8 cellular contexts compared by ENCODE assay signal in genomic region chr16:20740901-20741491, GRCh38. TPM values are rescaled to one million over a fixed set of nuclear protein-coding genes. Genes with fewer than 3 reads are reported as not detected.
DNase-seq lines count a peak whose midpoint lies in the region; ATAC-seq and TF ChIP-seq lines count a peak whose summit lies in the region.

No MANE protein-coding gene starts in this region.

- peak overlapping the region; percentile 38 for H2BK5ac ChIP-seq in trophoblast cell (ENCODE audit: low read depth, low read length, poor library complexity)

- H3K4me2 ChIP-seq in trophoblast cell (ENCODE audit: low read length), result peak overlapping the region; percentile 66

- no peak overlapping the region for H4K91ac ChIP-seq in trophoblast cell (ENCODE audit: low read depth, low read length)

- in situ Hi-C loops in transverse colon (cut with MboI; ENCODE audit: low pct_ligation_motif_present in 1 of 4, low pct_unique_long_range_greater_than_20kb in 1 of 4, low sequenced_read_pairs in 3 of 4), result no loop called here

- peak overlapping the region; percentile 37 for H4K8ac ChIP-seq in trophoblast cell (ENCODE audit: low read depth, low read length)

- peak overlapping the region; percentile 91 for H3K4me3 ChIP-seq in NB4 (ENCODE audit: low read depth, low read length)
- peak overlapping the region; percentile 58 for H3K4me3 ChIP-seq in cardiac muscle cell
- H3K4me3 ChIP-seq in trophoblast cell (ENCODE audit: low read depth, low read length), result peak overlapping the region; percentile 98
- peak overlapping the region; percentile 65 to 94 (median 84) for H3K4me3 ChIP-seq in transverse colon

- peaks cover 8% of the 10 kb centered on the region for H3K79me2 ChIP-seq in trophoblast cell (ENCODE audit: control insufficient read depth, insufficient read depth, low read length, poor library complexity)

- peak overlapping the region; percentile 30 for H3K4ac ChIP-seq in trophoblast cell (ENCODE audit: low read depth, low read length)

- no CpG with 5 or more reads among the region's 34 CpGs for whole genome bisulfite sequencing in trophoblast cell (ENCODE audit: extremely low coverage, insufficient coverage, insufficient read length)
- WGBS in transverse colon (ENCODE audit: low coverage in 1 of 2), 2 donors, result 0 to 1% methylated on average over 1 to 27 of the region's 34 CpGs

- H3K36me3 ChIP-seq in cardiac muscle cell (peaks cover 28% of the 10 kb centered on the region), trophoblast cell (ENCODE audit: control insufficient read depth in 1 of 2, insufficient read depth in 2 of 2, low read length in 2 of 2) (peaks cover 2 to 15% of the 10 kb centered on the region in 2 experiments), transverse colon (peaks cover 0 to 30% (median 15%) of the 10 kb centered on the region in 4 donors)

- H2BK120ac ChIP-seq in trophoblast cell (ENCODE audit: insufficient read depth, low read length, poor library complexity), result no peak overlapping the region

- no peaks in the 10 kb centered on the region for H3K9me3 ChIP-seq in cardiac muscle cell (ENCODE audit: low read depth)
- no peaks in the 10 kb centered on the region for H3K9me3 ChIP-seq in trophoblast cell (ENCODE audit: insufficient read depth, low read depth, low read length)
- no peaks in the 10 kb centered on the region for H3K9me3 ChIP-seq in transverse colon

- peaks cover 2% of the 10 kb centered on the region for H3K79me1 ChIP-seq in trophoblast cell (ENCODE audit: low read length)

- no peak overlapping the region for H2AK5ac ChIP-seq in trophoblast cell (ENCODE audit: low read length)

- intact Hi-C loops in transverse colon (cut with DNase I; ENCODE audit: low total_unique reads), result no loop called here

- TF ChIP-seq POLR2A in NB4 (IDR thresholded peaks at IDR 0.05; ENCODE audit: extremely low read depth, insufficient read length) (no peak), transverse colon (IDR thresholded peaks at IDR 0.05) (no peak)

- DNase-seq in GM10248 (ENCODE audit: extremely low spot score) (peak; percentile 94), NB4 (ENCODE audit: low read depth) (peak; percentile 85), SW 1271 (lab: John Stamatoyannopoulos, UW) (peak; percentile 11 to 52), cardiac muscle cell (ENCODE audit: low read depth in 1 of 2, low spot score in 1 of 2) (peak; percentile 84 to 87), trophoblast cell (peak; percentile 81 to 83), transverse colon (peak; percentile 94)
- peak; percentile 81 for DNase-seq in activated naive CD8-positive, alpha-beta T cell treated with anti-CD3 and anti-CD28 coated beads, Interleukin-2, amount 50 U/mL, for 16 hours (ENCODE audit: low read depth, low spot score)

- H3K9ac ChIP-seq in trophoblast cell (ENCODE audit: low read length), result peak overlapping the region; percentile 84

- TF ChIP-seq EP300 in transverse colon (IDR thresholded peaks at IDR 0.05; ENCODE audit: low read depth), result no peak

- H3K23ac ChIP-seq in trophoblast cell (ENCODE audit: low read length), result no peak overlapping the region

- no peak overlapping the region for H4K12ac ChIP-seq in trophoblast cell (ENCODE audit: low read depth, low read length)

- peak; percentile 84 for ATAC-seq in HG02588 (IDR thresholded peaks at IDR 0.05; ENCODE audit: unreplicated experiment)

- H3K18ac ChIP-seq in trophoblast cell (ENCODE audit: low read length), result peak overlapping the region; percentile 34

- peak overlapping the region; percentile 6 for H2AFZ ChIP-seq in trophoblast cell (ENCODE audit: insufficient read depth, low read length, poor library complexity)

- TF ChIP-seq CTCF in GM10248 (IDR thresholded peaks at IDR 0.05; ENCODE audit: control extremely low read depth, extremely low read depth, low read depth, missing control alignments), result no peak
- no peak for TF ChIP-seq CTCF in NB4 (IDR thresholded peaks at IDR 0.05; ENCODE audit: low read depth, low read length)
- TF ChIP-seq CTCF in cardiac muscle cell (IDR thresholded peaks at IDR 0.05; ENCODE audit: low read depth, low read length), result no peak
- no peak for TF ChIP-seq CTCF in transverse colon (IDR thresholded peaks at IDR 0.05)

- no peak overlapping the region for H2BK12ac ChIP-seq in trophoblast cell (ENCODE audit: low read length)

- H3K27me3 ChIP-seq in cardiac muscle cell (no peaks in the 10 kb centered on the region), trophoblast cell (ENCODE audit: insufficient read depth, low read length) (no peaks in the 10 kb centered on the region), transverse colon (no peaks in the 10 kb centered on the region)

- peak overlapping the region; percentile 40 for H3K14ac ChIP-seq in trophoblast cell (ENCODE audit: low read length)

- H3K4me1 ChIP-seq in cardiac muscle cell (ENCODE audit: low read depth) (peaks cover 9% of the 10 kb centered on the region), trophoblast cell (ENCODE audit: control insufficient read depth in 1 of 2, insufficient read depth in 2 of 2, low read length in 2 of 2) (no peaks in the 10 kb centered on the region), transverse colon (peaks cover 6 to 24% (median 14%) of the 10 kb centered on the region in 4 donors)

- POLR2A ChIA-PET in GM10248 (lab: Yijun Ruan, JAX), result no interaction called here

- CTCF ChIA-PET in GM10248 (lab: Yijun Ruan, JAX), result interaction anchor here (1.1 to 1.6 kb wide), 4 partner anchors 8 to 65 kb away, joined by 3 to 11 read pairs (median 4); no protein-coding TSS in a partner anchor

- H3K27ac ChIP-seq in cardiac muscle cell, result peak overlapping the region; percentile 82
- no peak overlapping the region for H3K27ac ChIP-seq in trophoblast cell (ENCODE audit: low read depth, low read length)
- H3K27ac ChIP-seq in transverse colon, result peak overlapping the region; percentile 96 to 98 (median 97)

RNA-seq across cellular contexts. Expression of gene THUMPD1, which starts 0.6 kb away (rescaled TPM):
- total RNA-seq in cardiac muscle cell, result 83.3 and 85.9 TPM in 2 replicates
- polyA plus RNA-seq in cardiac muscle cell, result 21.8 and 22.8 TPM in 2 replicates
- 22.7 and 23.9 TPM in 2 replicates for polyA plus RNA-seq in trophoblast cell (2013)
- 10 to 100 TPM; 23.1 to 64.8 (median 43.4) TPM for total RNA-seq in transverse colon

RNA-seq across cellular contexts. Expression of gene ACSM3, which starts 22.8 kb away (rescaled TPM):
- total RNA-seq in cardiac muscle cell (1.2 and 4.5 TPM in 2 replicates), transverse colon (100 to 1,000 TPM in 1 of 4 donors, 10 to 100 TPM in 3; 21.7 to 108 (median 29.5) TPM)
- polyA plus RNA-seq in cardiac muscle cell, result 1.8 and 2.0 TPM in 2 replicates
- polyA plus RNA-seq in trophoblast cell (2013), result 2.4 and 2.8 TPM in 2 replicates

RNA-seq across cellular contexts. Expression of gene ACSM1, which starts 43.5 kb away (rescaled TPM):
- total RNA-seq in cardiac muscle cell (not detected in 2 replicates), transverse colon (1 to 10 TPM in 1 of 4 donors, under 1 TPM in 2, not detected in 1; 0.80 to 3.7 (median 0.95) TPM)
- polyA plus RNA-seq in cardiac muscle cell, result not detected in 2 replicates
- 0.06 and 0.08 TPM in 2 replicates for polyA plus RNA-seq in trophoblast cell (2013)

Comparison
In these comparisons a context has a peak if more than half of its experiments do, and no peak if none do; other contexts are left out.
1. DNase-seq: peak in every context shown above with its lines; median percentile 94 in GM10248; 94 in transverse colon; 86 in cardiac muscle cell; 85 in NB4; 82 in trophoblast cell; 81 in activated naive CD8-positive, alpha-beta T cell treated with anti-CD3 and anti-CD28 coated beads, Interleukin-2, amount 50 U/mL, for 16 hours; 32 in SW 1271.